Comparison of ENCODE assay signal across 25 cellular contexts in the genomic region with DNA sequence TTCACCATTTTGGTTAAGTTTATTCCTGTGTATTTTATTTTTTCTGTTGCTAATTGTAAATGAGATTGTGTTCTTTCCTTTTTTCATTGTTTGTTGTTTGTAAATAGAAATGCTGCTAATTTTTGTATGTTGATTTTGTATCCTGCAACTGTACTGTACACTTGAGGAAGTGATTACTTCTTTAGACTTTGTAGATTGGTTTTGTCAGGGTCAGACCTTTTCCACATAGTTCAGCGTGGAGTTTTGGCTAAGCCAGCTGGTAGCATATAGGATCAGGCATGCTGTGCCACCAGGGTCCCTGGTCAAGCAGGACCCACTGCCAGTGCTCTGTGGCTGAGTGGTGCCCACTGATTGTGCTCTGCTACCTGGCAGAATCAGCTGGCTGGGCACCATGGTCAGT.
"Had no signal": no experiment of that assay in that cellular context is flagged by ENCODE, and none has a peak within 500 bp of the region (broad histone marks: within the 10 kb centered on the region; RNA-seq: fewer than 3 reads in every experiment).

No MANE protein-coding gene starts in this region.

- H3K9me3 Mint-ChIP-seq: effector memory CD8-positive, alpha-beta T cell; natural killer cell treated with Interleukin-12 subunit alpha and Interleukin-12 subunit beta and Interleukin-15 and Interleukin-18, amount 100 ng/mL, for 72 hours; type B pancreatic cell had no signal

- H3K27ac Mint-ChIP-seq: activated naive CD8-positive, alpha-beta T cell treated with anti-CD3 and anti-CD28 coated beads for 36 hours; activated T-helper 2 cell treated with anti-CD3 and anti-CD28 coated beads, Interferon-gamma antibody, Interleukin-2, Interleukin-4, amounts not matched to agents 10 μg/mL and 5 μg/mL and 100 μg/mL, durations not matched to agents 14 hours and 24 hours and 36 hours; effector memory CD8-positive, alpha-beta T cell; natural killer cell treated with Interleukin-12 subunit alpha and Interleukin-12 subunit beta and Interleukin-15 and Interleukin-18, amount 100 ng/mL, for 72 hours; type B pancreatic cell had no signal

- ATAC-seq: effector memory CD8-positive, alpha-beta T cell; left lung had no signal

- H3K27me3 Mint-ChIP-seq: activated naive CD8-positive, alpha-beta T cell treated with anti-CD3 and anti-CD28 coated beads for 36 hours; type B pancreatic cell had no signal

- H3K9me3 ChIP-seq: esophagus muscularis mucosa, left lung, neutrophil, ovary, prostate gland, thoracic aorta, vagina had no signal

- H3K36me3 Mint-ChIP-seq: activated naive CD8-positive, alpha-beta T cell treated with anti-CD3 and anti-CD28 coated beads for 36 hours; natural killer cell treated with Interleukin-12 subunit alpha and Interleukin-12 subunit beta and Interleukin-15 and Interleukin-18, amount 100 ng/mL, for 72 hours; type B pancreatic cell had no signal

- H3K27me3 ChIP-seq: esophagus muscularis mucosa, left lung, neutrophil, ovary, vagina had no signal

- H3K4me3 ChIP-seq: esophagus muscularis mucosa, left lung, lung, ovary, prostate gland, thoracic aorta, vagina had no signal

- DNase-seq: activated CD4-positive, alpha-beta T cell treated with anti-CD3 and anti-CD28 coated beads for 48 hours; activated naive CD4-positive, alpha-beta T cell treated with Interleukin-2 at 50 U/mL for 16 hours; activated naive CD8-positive, alpha-beta T cell treated with anti-CD3 and anti-CD28 coated beads for 36 hours; activated T-cell treated with anti-CD3 and anti-CD28 coated beads, Interleukin-2, amount 50 U/mL, for 1 hour; central memory CD4-positive, alpha-beta T cell; effector memory CD8-positive, alpha-beta T cell; hippocampal formation; kidney glomerular epithelial cell; left lung; midbrain; ovary; stimulated activated CD4-positive, alpha-beta T cell treated with anti-CD3 and anti-CD28 coated beads, Interleukin-2, amount 100 ng/mL, for 48 hours; stimulated activated CD8-positive, alpha-beta memory T cell treated with anti-CD3 and anti-CD28 coated beads, Interleukin-4, amount 100 ng/mL, for 48 hours; stimulated activated naive CD4-positive, alpha-beta T cell treated with Interleukin-2 at 50 U/mL for 16 hours had no signal

- H3K4me1 ChIP-seq: left lung, prostate gland, vagina had no signal

- FAIRE-seq: astrocyte, frontal cortex had no signal

- H3K27ac ChIP-seq: esophagus muscularis mucosa, left lung, neutrophil, ovary, prostate gland, vagina had no signal

- H3K36me3 ChIP-seq: esophagus muscularis mucosa, left lung, neutrophil, ovary, prostate gland, thoracic aorta, vagina had no signal

- H3K4me3 Mint-ChIP-seq: activated naive CD8-positive, alpha-beta T cell treated with anti-CD3 and anti-CD28 coated beads for 36 hours; effector memory CD8-positive, alpha-beta T cell; natural killer cell treated with Interleukin-12 subunit alpha and Interleukin-12 subunit beta and Interleukin-15 and Interleukin-18, amount 100 ng/mL, for 72 hours; type B pancreatic cell had no signal
